8 cellular contexts compared by ENCODE assay signal in genomic region chr4:4248036-4248884, GRCh38. TPM values are rescaled to one million over a fixed set of nuclear protein-coding genes. Genes with fewer than 3 reads are reported as not detected.
DNase-seq lines count a peak whose midpoint lies in the region; ATAC-seq and TF ChIP-seq lines count a peak whose summit lies in the region.

A gene with protein sequence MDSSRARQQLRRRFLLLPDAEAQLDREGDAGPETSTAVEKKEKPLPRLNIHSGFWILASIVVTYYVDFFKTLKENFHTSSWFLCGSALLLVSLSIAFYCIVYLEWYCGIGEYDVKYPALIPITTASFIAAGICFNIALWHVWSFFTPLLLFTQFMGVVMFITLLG (minus strand): TSS chr4:4248223. CDS start chr4:4248202, 21 bp downstream.

- peak within 1 kb of the TSS; percentile 92 for H3K4me3 Mint-ChIP-seq in activated CD4-positive, alpha-beta T cell treated with anti-CD3 and anti-CD28 coated beads, Interleukin-2, amount 10 ng/mL, durations not matched to agents 24 days and 14 days

- ATAC-seq in HG03442 (IDR thresholded peaks at IDR 0.05; ENCODE audit: unreplicated experiment) (peak; percentile 97), left colon (peak; percentile 93)

- H3K27me3 Mint-ChIP-seq in activated CD4-positive, alpha-beta T cell treated with anti-CD3 and anti-CD28 coated beads, Interleukin-2, amount 10 ng/mL, durations not matched to agents 24 days and 14 days: no peaks in the 10 kb centered on the region

- H3K27ac ChIP-seq in coronary artery: peak within 1 kb of the TSS; percentile 95

- TF ChIP-seq CTCF in BJ (IDR thresholded peaks at IDR 0.05; ENCODE audit: insufficient read depth, low read depth, low read length) (peak; percentile 39), coronary artery (IDR thresholded peaks at IDR 0.05) (no peak)

- intact Hi-C loops in activated CD4-positive, alpha-beta T cell treated with anti-CD3 and anti-CD28 coated beads, Interleukin-2, amount 10 ng/mL, durations not matched to agents 24 days and 14 days (cut with micrococcal nuclease): loop anchor here (1.0 kb wide), 3 partner anchors 42 to 293 kb away; partner anchors contain the start of genes LYAR and ZBTB49
- intact Hi-C loops in left colon (cut with DNase I, micrococcal nuclease): no loop called here

- DNase-seq in BJ (ENCODE audit: low read depth) (peak; percentile 47), GM19238 (ENCODE audit: insufficient read length, low spot score) (peak; percentile 94), NCI-H526 (lab: John Stamatoyannopoulos, UW) (peak; percentile 89 to 95), coronary artery (ENCODE audit: low spot score) (peak; percentile 95), left colon (peak; percentile 91 to 94)
- DNase-seq in activated CD4-positive, alpha-beta T cell treated with anti-CD3 and anti-CD28 coated beads, Interleukin-2, amount 10 ng/mL, durations not matched to agents 24 days and 14 days: peak; percentile 98
- peak; percentile 92 for DNase-seq in stimulated activated CD4-positive, alpha-beta T cell treated with anti-CD3 and anti-CD28 coated beads, Interleukin-1b, Interleukin-23, amount 100 ng/mL, for 48 hours

- peak within 1 kb of the TSS; percentile 95 for H3K27ac Mint-ChIP-seq in activated CD4-positive, alpha-beta T cell treated with anti-CD3 and anti-CD28 coated beads, Interleukin-2, amount 10 ng/mL, durations not matched to agents 24 days and 14 days

- POLR2A ChIA-PET in BJ (lab: Charles Lee): interaction anchor here (0.6 to 0.7 kb wide), 2 partner anchors 11 to 85 kb away, joined by 3 to 7 read pairs; no protein-coding TSS in a partner anchor

- peaks cover 20% of the 10 kb centered on the region for H3K36me3 Mint-ChIP-seq in activated CD4-positive, alpha-beta T cell treated with anti-CD3 and anti-CD28 coated beads, Interleukin-2, amount 10 ng/mL, durations not matched to agents 24 days and 14 days (ENCODE audit: low read depth)

- CTCF ChIA-PET in BJ (lab: Yijun Ruan, JAX): interaction anchor here (0.5 to 2.4 kb wide), 5 partner anchors 12 to 88 kb away, joined by 3 to 16 read pairs (median 7); no protein-coding TSS in a partner anchor

- no peaks in the 10 kb centered on the region for H3K9me3 Mint-ChIP-seq in activated CD4-positive, alpha-beta T cell treated with anti-CD3 and anti-CD28 coated beads, Interleukin-2, amount 10 ng/mL, durations not matched to agents 24 days and 14 days

- H3K4me3 ChIP-seq in BJ (ENCODE audit: low read depth, low read length) (peak within 1 kb of the TSS; percentile 96), coronary artery (peak within 1 kb of the TSS; percentile 94)

- peaks cover 4% of the 10 kb centered on the region for H3K36me3 ChIP-seq in BJ (ENCODE audit: control insufficient read depth, insufficient read depth, low read length)

- H3K27me3 ChIP-seq in BJ (ENCODE audit: control insufficient read depth, insufficient read depth, low read length): no peaks in the 10 kb centered on the region

- H3K4me1 Mint-ChIP-seq in activated CD4-positive, alpha-beta T cell treated with anti-CD3 and anti-CD28 coated beads, Interleukin-2, amount 10 ng/mL, durations not matched to agents 24 days and 14 days: peaks cover 20% of the 10 kb centered on the region

RNA-seq across cellular contexts. Expression of the gene that starts here (rescaled TPM):
- polyA plus RNA-seq in BJ (2011; rRNA removed): 23.1 and 35.5 TPM in 2 replicates
- 5.8 and 7.3 TPM in 2 replicates for polyA minus RNA-seq in BJ (2011; rRNA and poly(A)+ RNA removed)
- 18.5 and 20.7 TPM in 2 replicates for total RNA-seq in activated CD4-positive, alpha-beta T cell treated with anti-CD3 and anti-CD28 coated beads, Interleukin-2, amount 10 ng/mL, durations not matched to agents 24 days and 14 days
- 10 to 100 TPM; 20.0 to 25.7 TPM for total RNA-seq in left colon

Comparison
In these comparisons a context has a peak if more than half of its experiments do, and no peak if none do; other contexts are left out.
1. Peak in every context shown above with its lines: DNase-seq, ATAC-seq, H3K4me3 ChIP-seq and H3K27ac ChIP-seq.
2. DNase-seq: peak in every context shown above with its lines; median percentile 98 in activated CD4-positive, alpha-beta T cell treated with anti-CD3 and anti-CD28 coated beads, Interleukin-2, amount 10 ng/mL, durations not matched to agents 24 days and 14 days; 95 in coronary artery; 94 in GM19238; 92 in left colon; 92 in NCI-H526; 92 in stimulated activated CD4-positive, alpha-beta T cell treated with anti-CD3 and anti-CD28 coated beads, Interleukin-1b, Interleukin-23, amount 100 ng/mL, for 48 hours; 47 in BJ.